ENCODE assay signal across 10 cellular contexts in the genomic region with DNA sequence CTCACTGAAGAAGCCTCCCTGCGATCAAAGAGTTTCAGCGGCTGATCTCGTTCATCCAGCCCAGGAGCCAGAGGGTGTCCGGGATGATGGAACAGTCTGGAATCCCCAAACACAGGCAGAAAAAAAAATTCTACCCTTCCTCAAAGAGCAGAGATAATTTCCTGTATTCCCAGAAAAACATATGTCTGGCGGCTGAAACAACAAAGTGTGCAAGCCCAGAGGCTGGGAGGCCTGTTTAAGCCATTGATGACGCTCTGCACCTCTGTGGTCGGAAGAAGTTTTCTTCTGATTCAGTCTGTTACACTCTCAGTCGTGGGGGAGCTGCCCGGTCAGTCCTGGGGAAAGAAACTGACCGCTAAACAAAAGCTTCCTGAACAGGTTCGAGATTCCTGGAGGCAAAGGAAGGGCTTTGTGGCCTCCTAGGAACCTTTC.
A peak's percentile ranks its signal among the peaks of the same experiment; 100 is the strongest.
DNase-seq lines count a peak whose midpoint lies in the region; ATAC-seq and TF ChIP-seq lines count a peak whose summit lies in the region.
"Had no signal": no experiment of that assay in that cellular context is flagged by ENCODE, and none has a peak within 500 bp of the region (broad histone marks: within the 10 kb centered on the region; RNA-seq: fewer than 3 reads in every experiment).

No MANE protein-coding gene starts in this region.

- no peak for TF ChIP-seq CTCF in retinal pigment epithelial cell (conservative IDR thresholded peaks at IDR 0.05; ENCODE audit: low read depth, low read length)

- H3K4me3 ChIP-seq in retinal pigment epithelial cell (ENCODE audit: low read length) = no peak overlapping the region

- ATAC-seq in HG03439 (IDR thresholded peaks at IDR 0.05; ENCODE audit: unreplicated experiment) = no peak
- ATAC-seq: activated CD8-positive, alpha-beta T cell treated with anti-CD3 and anti-CD28 coated beads, Interleukin-2, amount 10 ng/mL, durations not matched to agents 7 days and 5 days had no signal

- peak; percentile 98 for DNase-seq in EH (ENCODE audit: low read depth)
- DNase-seq in amniotic epithelial cell (ENCODE audit: low read depth) = peak; percentile 97
- peak; percentile 87 for DNase-seq in glomerular visceral epithelial cell (ENCODE audit: extremely low spot score)
- DNase-seq in retinal pigment epithelial cell (ENCODE audit: low read depth) = peak; percentile 13
- no peak for DNase-seq in HCEC 1CT
- no peak for DNase-seq in HPDE6-E6E7 (ENCODE audit: extremely low spot score)
- DNase-seq in stimulated activated CD4-positive, alpha-beta T cell treated with anti-CD3 and anti-CD28 coated beads, Interleukin-4, amount 100 ng/mL, for 1 hour = no peak
- DNase-seq: activated CD8-positive, alpha-beta T cell treated with anti-CD3 and anti-CD28 coated beads, Interleukin-2, amount 10 ng/mL, durations not matched to agents 7 days and 5 days; RPMI8226 had no signal

Comparison
In these comparisons a context has a peak if more than half of its experiments do, and no peak if none do; other contexts are left out.
1. DNase-seq: peak in EH (single experiment), amniotic epithelial cell (single experiment), glomerular visceral epithelial cell (single experiment) and retinal pigment epithelial cell (single experiment); none in HCEC 1CT (single experiment), HPDE6-E6E7 (single experiment) and stimulated activated CD4-positive, alpha-beta T cell treated with anti-CD3 and anti-CD28 coated beads, Interleukin-4, amount 100 ng/mL, for 1 hour (single experiment).